27 cellular contexts compared by ENCODE assay signal in the genomic region with DNA sequence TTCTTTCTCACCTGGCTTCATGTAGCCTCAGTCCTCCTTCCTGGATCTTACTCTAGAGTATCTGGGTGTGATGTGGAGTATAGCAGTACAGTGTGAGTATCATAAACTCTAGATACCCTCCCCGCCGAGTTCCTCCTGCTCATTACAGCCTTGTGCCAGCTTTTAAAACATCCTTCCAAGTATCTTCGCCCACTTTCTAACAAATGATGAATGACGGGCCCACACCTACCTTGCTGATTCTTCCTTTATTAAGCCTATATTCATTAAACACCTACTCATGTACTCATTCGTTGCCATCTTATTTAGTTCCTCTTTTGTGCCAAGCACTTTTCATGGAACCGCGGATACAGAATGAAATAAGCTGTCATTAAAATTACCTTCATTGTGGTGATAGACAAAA.
DNase-seq lines count a peak whose midpoint lies in the region; TF ChIP-seq lines count a peak whose summit lies in the region.
"Had no signal": no experiment of that assay in that cellular context is flagged by ENCODE, and none has a peak within 500 bp of the region (broad histone marks: within the 10 kb centered on the region; RNA-seq: fewer than 3 reads in every experiment).

No MANE protein-coding gene starts in this region.

- no peak for TF ChIP-seq POLR2A in lower leg skin (IDR thresholded peaks at IDR 0.05)

- TF ChIP-seq CTCF in lower leg skin (IDR thresholded peaks at IDR 0.05) = no peak

- DNase-seq in head of caudate nucleus (peak in 27 of 42 donors; percentile 6 to 82 (median 37)), putamen (ENCODE audit: low spot score) (peak; percentile 72), lower leg skin (ENCODE audit: low spot score in 2 of 2) (no peak), T-helper 1 cell (no peak)
- DNase-seq: 8988T; ACHN; AML-193; BE2C; C1 segment of cervical spinal cord; Caco-2; Calu3; CD4-positive, alpha-beta memory T cell; CD4-positive, alpha-beta T cell; CD4-positive, CD25-positive, alpha-beta regulatory T cell; CD8-positive, alpha-beta memory T cell; CD8-positive, alpha-beta T cell; COR-L47; DMS 273 treated with DMSO at 0.1 percent for 48 hours; DMS153; DMS53; DMS79; DMS79 treated with DMSO at 0.1 percent for 48 hours; DND-41; EL had no signal

- 89 to 91% methylated on average over 7 of the region's 7 CpGs for WGBS in lower leg skin, 2 donors

- intact Hi-C loops in head of caudate nucleus (cut with DNase I) = no loop called here
- intact Hi-C loops in lower leg skin (cut with DNase I; ENCODE audit: low total_unique reads) = no loop called here

- H3K4me3 ChIP-seq in lower leg skin (ENCODE audit: low read depth, poor library complexity, severe bottlenecking) = no peak overlapping the region
- H3K4me3 ChIP-seq: A549; BLaER1; BLaER1 treated with 17β-estradiol and CSF1 and Interleukin-3, amounts not matched to agents 10 nM and 100 nM had no signal

Comparison
In these comparisons a context has a peak if more than half of its experiments do, and no peak if none do; other contexts are left out.
1. DNase-seq: peak in head of caudate nucleus (27 of 42) and putamen (single experiment); none in lower leg skin (0 of 2) and T-helper 1 cell (0 of 5).